ENCODE assay signal across 14 cellular contexts in the genomic region with DNA sequence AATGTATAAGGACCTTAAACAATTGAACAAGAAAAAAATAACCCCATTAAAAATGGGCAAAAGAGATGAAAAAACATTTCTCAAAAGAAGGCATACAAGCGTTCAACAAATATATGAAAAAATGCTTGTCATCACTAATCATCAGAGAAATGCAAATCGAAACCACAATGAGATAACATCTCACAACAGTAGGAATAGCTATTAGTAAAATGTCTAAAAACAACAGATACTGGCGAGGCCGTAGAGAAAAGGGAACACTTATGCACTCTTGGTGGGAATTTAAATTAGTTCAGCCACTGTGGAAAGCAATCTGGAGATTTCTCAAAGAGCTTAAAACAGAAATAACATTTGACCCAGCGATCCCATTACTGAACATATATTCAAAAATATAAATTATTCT.
DNase-seq lines count a peak whose midpoint lies in the region.
"Had no signal": no experiment of that assay in that cellular context is flagged by ENCODE, and none has a peak within 500 bp of the region (broad histone marks: within the 10 kb centered on the region; RNA-seq: fewer than 3 reads in every experiment).

No MANE protein-coding gene starts in this region.

- H3K9me3 ChIP-seq in SK-N-MC (ENCODE audit: low read depth, low read length) = no peaks in the 10 kb centered on the region
- H3K9me3 ChIP-seq in mesenchymal stem cell (ENCODE audit: control insufficient read depth, low read length) = peaks cover under 1% of the 10 kb centered on the region
- H3K9me3 ChIP-seq: BLaER1 treated with 17β-estradiol and CSF1 and Interleukin-3, amounts not matched to agents 10 nM and 100 nM had no signal

- no peak overlapping the region for H3K23ac ChIP-seq in mesenchymal stem cell (ENCODE audit: low read length in 2 of 2)

- no peak overlapping the region for H2AFZ ChIP-seq in mesenchymal stem cell (ENCODE audit: low read depth, low read length)

- peak; percentile 19 for DNase-seq in ELR (ENCODE audit: low read depth)
- DNase-seq in SK-N-MC (ENCODE audit: low read depth, low spot score) = peak; percentile 35
- peak; percentile 2 for DNase-seq in astrocyte of the hippocampus (ENCODE audit: low read depth, low spot score)
- peak; percentile 16 for DNase-seq in mesenchymal stem cell
- no peak for DNase-seq in iPS-NIHi11 (ENCODE audit: low spot score)
- no peak for DNase-seq in NK-92 treated with Interleukin-12 subunit alpha and Interleukin-12 subunit beta, amount 100 ng/mL, for 24 hours (lab: John Stamatoyannopoulos, UW)
- no peak for DNase-seq in NOMO-1 treated with DMSO at 0.1 percent for 48 hours (lab: John Stamatoyannopoulos, UW; ENCODE audit: unreplicated experiment)
- DNase-seq: 8988T; Calu3; CD8-positive, alpha-beta T cell; DMS79 treated with DMSO at 0.1 percent for 48 hours; H9 had no signal

- H2AK5ac ChIP-seq in mesenchymal stem cell (ENCODE audit: low read length, severe bottlenecking) = no peak overlapping the region

- no peak overlapping the region for H4K91ac ChIP-seq in mesenchymal stem cell (ENCODE audit: low read length)

- no peak overlapping the region for H3K18ac ChIP-seq in mesenchymal stem cell (ENCODE audit: low read depth in 1 of 2, low read length in 2 of 2)

- H3K27ac ChIP-seq in SK-N-MC (no peak overlapping the region; the same call in 1 of the 2 replicates), mesenchymal stem cell (ENCODE audit: low read length, poor library complexity, severe bottlenecking) (no peak overlapping the region)
- H3K27ac ChIP-seq: BLaER1 treated with 17β-estradiol and CSF1 and Interleukin-3, amounts not matched to agents 10 nM and 100 nM had no signal

- H3K9ac ChIP-seq in SK-N-MC (ENCODE audit: insufficient read length) (no peak overlapping the region), mesenchymal stem cell (ENCODE audit: low read length) (no peak overlapping the region)
- H3K9ac ChIP-seq: BLaER1 treated with 17β-estradiol and CSF1 and Interleukin-3, amounts not matched to agents 10 nM and 100 nM had no signal

- H2BK5ac ChIP-seq in mesenchymal stem cell (ENCODE audit: low read depth, low read length, poor library complexity, severe bottlenecking) = no peak overlapping the region

- no peaks in the 10 kb centered on the region for H3K27me3 ChIP-seq in mesenchymal stem cell (ENCODE audit: control insufficient read depth in 1 of 2, insufficient read depth in 1 of 2, low read length in 2 of 2)
- H3K27me3 ChIP-seq: BLaER1 treated with 17β-estradiol and CSF1 and Interleukin-3, amounts not matched to agents 10 nM and 100 nM had no signal

- no peak overlapping the region for H2BK12ac ChIP-seq in mesenchymal stem cell (ENCODE audit: low read length in 2 of 2)

- H2BK15ac ChIP-seq in mesenchymal stem cell (ENCODE audit: low read depth, poor library complexity, severe bottlenecking) = no peak overlapping the region

- no peak overlapping the region for H3K14ac ChIP-seq in mesenchymal stem cell (ENCODE audit: low read length in 2 of 2)

- no peaks in the 10 kb centered on the region for H3K36me3 ChIP-seq in SK-N-MC (ENCODE audit: insufficient read depth, low read length)
- no peaks in the 10 kb centered on the region for H3K36me3 ChIP-seq in mesenchymal stem cell (ENCODE audit: control insufficient read depth in 1 of 2, insufficient read depth in 2 of 2, low read depth in 1 of 2, low read length in 2 of 2)
- H3K36me3 ChIP-seq: BLaER1 treated with 17β-estradiol and CSF1 and Interleukin-3, amounts not matched to agents 10 nM and 100 nM had no signal

- H3K4me1 ChIP-seq in mesenchymal stem cell (ENCODE audit: control insufficient read depth, insufficient read depth, low read depth, low read length) = no peaks in the 10 kb centered on the region
- H3K4me1 ChIP-seq: BLaER1 treated with 17β-estradiol and CSF1 and Interleukin-3, amounts not matched to agents 10 nM and 100 nM had no signal

- no peak overlapping the region for H3K4ac ChIP-seq in mesenchymal stem cell (ENCODE audit: low read depth in 1 of 2, low read length in 2 of 2)

- WGBS in mesenchymal stem cell = 83% methylated on average over 4 of the region's 5 CpGs

- H2BK120ac ChIP-seq in mesenchymal stem cell (ENCODE audit: low read depth, low read length) = no peak overlapping the region

- no peak overlapping the region for H3K4me2 ChIP-seq in mesenchymal stem cell (ENCODE audit: low read length, poor library complexity, severe bottlenecking)
- H3K4me2 ChIP-seq: BLaER1 treated with 17β-estradiol and CSF1 and Interleukin-3, amounts not matched to agents 10 nM and 100 nM had no signal

- H4K8ac ChIP-seq in mesenchymal stem cell (ENCODE audit: low read length) = no peak overlapping the region

- H3K4me3 ChIP-seq in SK-N-MC (peak overlapping the region; percentile 14; the same call in 1 of the 2 replicates), mesenchymal stem cell (ENCODE audit: insufficient read depth in 1 of 2, low read depth in 1 of 2, low read length in 2 of 2) (no peak overlapping the region)
- H3K4me3 ChIP-seq: BLaER1 treated with 17β-estradiol and CSF1 and Interleukin-3, amounts not matched to agents 10 nM and 100 nM; GM12878 had no signal

- no peaks in the 10 kb centered on the region for H3K79me1 ChIP-seq in mesenchymal stem cell (replicated peaks; ENCODE audit: low read length, poor library complexity, severe bottlenecking)

Comparison
In these comparisons a context has a peak if more than half of its experiments do, and no peak if none do; other contexts are left out.
1. DNase-seq: peak in ELR (single experiment), SK-N-MC (single experiment), astrocyte of the hippocampus (single experiment) and mesenchymal stem cell (single experiment); none in iPS-NIHi11 (single experiment), NK-92 treated with Interleukin-12 subunit alpha and Interleukin-12 subunit beta, amount 100 ng/mL, for 24 hours (single experiment) and NOMO-1 treated with DMSO at 0.1 percent for 48 hours (single experiment).